In genomic region chr13:110685305-110685704, GRCh38 we compare ENCODE assay signal across 18 cellular contexts. TPM values are rescaled to one million over a fixed set of nuclear protein-coding genes. Genes with fewer than 3 reads are reported as not detected.
DNase-seq lines count a peak whose midpoint lies in the region; ATAC-seq, FAIRE-seq and TF ChIP-seq lines count a peak whose summit lies in the region.
"Had no signal": no experiment of that assay in that cellular context is flagged by ENCODE, and none has a peak within 500 bp of the region (broad histone marks: within the 10 kb centered on the region; RNA-seq: fewer than 3 reads in every experiment).

No MANE protein-coding gene starts in this region.

- ATAC-seq in activated CD8-positive, alpha-beta memory T cell treated with anti-CD3 and anti-CD28 coated beads, Interleukin-2, amount 10 ng/mL, durations not matched to agents 7 days and 5 days, result no peak
- ATAC-seq in mucosa of descending colon, result peak; percentile 82
- ATAC-seq in stimulated activated memory B cell treated with anti-CD40 and anti-IgM and Interleukin-4, amounts not matched to agents 10 μg/mL and 1 μg/mL and 100 μg/mL, for 72 hours, result no peak
- ATAC-seq in CD8-positive, alpha-beta T cell, result no peak
- ATAC-seq: K562 had no signal

- no peaks in the 10 kb centered on the region for H3K9me2 ChIP-seq in PC-9 (ENCODE audit: insufficient read depth)

- TF ChIP-seq CTCF in choroid plexus epithelial cell (conservative IDR thresholded peaks at IDR 0.05; ENCODE audit: low read depth, low read length) (no peak), mucosa of descending colon (IDR thresholded peaks at IDR 0.05) (no peak), PC-9 (conservative IDR thresholded peaks at IDR 0.05) (no peak), kidney (IDR thresholded peaks at IDR 0.05; ENCODE audit: borderline replicate concordance, extremely low read depth, insufficient read depth) (no peak)
- no peak for TF ChIP-seq CTCF in CD8-positive, alpha-beta T cell (IDR thresholded peaks at IDR 0.05)

- CTCF ChIA-PET in activated CD8-positive, alpha-beta memory T cell treated with anti-CD3 and anti-CD28 coated beads, Interleukin-2, amount 10 ng/mL, durations not matched to agents 7 days and 5 days (lab: Charles Lee), result interaction anchor here (0.5 kb wide), 1 partner anchor 71 kb away, joined by 3 read pairs; no protein-coding TSS in a partner anchor
- CTCF ChIA-PET in PC-9 (lab: Charles Lee), result no interaction called here
- CTCF ChIA-PET in CD8-positive, alpha-beta T cell (lab: Charles Lee), result no interaction called here

- no peak overlapping the region for H3K27ac Mint-ChIP-seq in activated CD8-positive, alpha-beta memory T cell treated with anti-CD3 and anti-CD28 coated beads, Interleukin-2, amount 10 ng/mL, durations not matched to agents 7 days and 5 days
- peak overlapping the region; percentile 35 for H3K27ac Mint-ChIP-seq in stimulated activated memory B cell treated with anti-CD40 and anti-IgM and Interleukin-4, amounts not matched to agents 10 μg/mL and 1 μg/mL and 100 μg/mL, for 72 hours
- no peak overlapping the region for H3K27ac Mint-ChIP-seq in CD8-positive, alpha-beta T cell

- peaks cover 20% of the 10 kb centered on the region for H3K36me3 Mint-ChIP-seq in activated CD8-positive, alpha-beta memory T cell treated with anti-CD3 and anti-CD28 coated beads, Interleukin-2, amount 10 ng/mL, durations not matched to agents 7 days and 5 days
- peaks cover 47% of the 10 kb centered on the region for H3K36me3 Mint-ChIP-seq in stimulated activated memory B cell treated with anti-CD40 and anti-IgM and Interleukin-4, amounts not matched to agents 10 μg/mL and 1 μg/mL and 100 μg/mL, for 72 hours
- peaks cover 68% of the 10 kb centered on the region for H3K36me3 Mint-ChIP-seq in CD8-positive, alpha-beta T cell

- H3K4me3 ChIP-seq in choroid plexus epithelial cell (ENCODE audit: low read depth, low read length) (no peak overlapping the region), mucosa of descending colon (no peak overlapping the region), PC-9 (no peak overlapping the region), kidney (ENCODE audit: low read length in 2 of 2) (no peak overlapping the region)
- H3K4me3 ChIP-seq in CD8-positive, alpha-beta T cell (ENCODE audit: low read depth, low read length), result no peak overlapping the region
- H3K4me3 ChIP-seq: K562, skin epidermis had no signal

- peaks cover 4% of the 10 kb centered on the region; the same call in 1 of the 2 replicates for H4K20me1 ChIP-seq in PC-9 (ENCODE audit: insufficient read depth)

- no peak overlapping the region for H3K4me3 Mint-ChIP-seq in activated CD8-positive, alpha-beta memory T cell treated with anti-CD3 and anti-CD28 coated beads, Interleukin-2, amount 10 ng/mL, durations not matched to agents 7 days and 5 days
- no peak overlapping the region for H3K4me3 Mint-ChIP-seq in stimulated activated memory B cell treated with anti-CD40 and anti-IgM and Interleukin-4, amounts not matched to agents 10 μg/mL and 1 μg/mL and 100 μg/mL, for 72 hours
- H3K4me3 Mint-ChIP-seq in CD8-positive, alpha-beta T cell, result no peak overlapping the region
- H3K4me3 Mint-ChIP-seq: immature natural killer cell had no signal

- H3K4me1 ChIP-seq in mucosa of descending colon (ENCODE audit: low read depth) (no peaks in the 10 kb centered on the region), PC-9 (replicated peaks; ENCODE audit: insufficient read depth) (no peaks in the 10 kb centered on the region), kidney (ENCODE audit: control insufficient read depth in 1 of 2, insufficient read depth in 1 of 2, low read depth in 1 of 2, low read length in 2 of 2) (peaks cover 0 to 4% of the 10 kb centered on the region in 2 donors)
- H3K4me1 ChIP-seq in CD8-positive, alpha-beta T cell (ENCODE audit: insufficient read depth, low read length), result no peaks in the 10 kb centered on the region

- H3K27me3 Mint-ChIP-seq in activated CD8-positive, alpha-beta memory T cell treated with anti-CD3 and anti-CD28 coated beads, Interleukin-2, amount 10 ng/mL, durations not matched to agents 7 days and 5 days, result no peaks in the 10 kb centered on the region
- no peaks in the 10 kb centered on the region for H3K27me3 Mint-ChIP-seq in stimulated activated memory B cell treated with anti-CD40 and anti-IgM and Interleukin-4, amounts not matched to agents 10 μg/mL and 1 μg/mL and 100 μg/mL, for 72 hours
- H3K27me3 Mint-ChIP-seq in CD8-positive, alpha-beta T cell (ENCODE audit: low read depth), result no peaks in the 10 kb centered on the region

- no peak overlapping the region for H3K4me2 ChIP-seq in PC-9

- H3K36me3 ChIP-seq in mucosa of descending colon (ENCODE audit: low read depth) (no peaks in the 10 kb centered on the region), PC-9 (ENCODE audit: low read depth) (peaks cover 18% of the 10 kb centered on the region), kidney (ENCODE audit: control insufficient read depth in 1 of 2, insufficient read depth in 2 of 2, low read length in 2 of 2) (peaks cover 8 to 12% of the 10 kb centered on the region in 2 donors)
- H3K36me3 ChIP-seq in CD8-positive, alpha-beta T cell (ENCODE audit: insufficient read depth, low read length), result peaks cover 28% of the 10 kb centered on the region

- H3K27ac ChIP-seq in PC-9 (no peak overlapping the region), kidney (ENCODE audit: low read depth in 2 of 2, low read length in 2 of 2) (no peak overlapping the region)
- no peak overlapping the region for H3K27ac ChIP-seq in CD8-positive, alpha-beta T cell (ENCODE audit: low read depth, low read length)
- H3K27ac ChIP-seq: C4-2B, neutrophil, skin epidermis had no signal

- H3F3A ChIP-seq in PC-9 (ENCODE audit: insufficient read depth, low read depth), result peaks cover 8% of the 10 kb centered on the region

- DNase-seq in activated CD8-positive, alpha-beta memory T cell treated with anti-CD3 and anti-CD28 coated beads, Interleukin-2, amount 10 ng/mL, durations not matched to agents 7 days and 5 days, result peak; percentile 7
- no peak for DNase-seq in activated CD8-positive, alpha-beta memory T cell treated with anti-CD3 and anti-CD28 coated beads for 24 hours
- DNase-seq in choroid plexus epithelial cell (ENCODE audit: low read depth) (peak; percentile 76), mucosa of descending colon (no peak), PC-9 (no peak), kidney (no peak)
- DNase-seq in CD8-positive, alpha-beta T cell, result no peak
- DNase-seq: 8988T, anterior cingulate cortex, immature natural killer cell, mammary epithelial cell, NCI-H2081, NCI-H69 had no signal

- H3K9me3 ChIP-seq in mucosa of descending colon (no peaks in the 10 kb centered on the region), PC-9 (ENCODE audit: insufficient read depth, low read depth) (no peaks in the 10 kb centered on the region), kidney (ENCODE audit: control insufficient read depth in 1 of 2, low read length in 2 of 2) (no peaks in the 10 kb centered on the region)
- H3K9me3 ChIP-seq in CD8-positive, alpha-beta T cell (ENCODE audit: low read length), result no peaks in the 10 kb centered on the region
- H3K9me3 ChIP-seq: neutrophil had no signal

- H3K79me2 ChIP-seq in PC-9 (ENCODE audit: low read depth), result no peaks in the 10 kb centered on the region

- no peaks in the 10 kb centered on the region for H3K27me3 ChIP-seq in PC-9 (ENCODE audit: insufficient read depth, low read depth)
- no peaks in the 10 kb centered on the region for H3K27me3 ChIP-seq in CD8-positive, alpha-beta T cell (ENCODE audit: insufficient read depth, low read length)
- H3K27me3 ChIP-seq: neutrophil had no signal

- intact Hi-C loops in mucosa of descending colon (cut with DNase I, micrococcal nuclease) (no loop called here), PC-9 (cut with micrococcal nuclease; ENCODE audit: unreplicated experiment) (no loop called here), kidney (cut with DNase I) (no loop called here)
- intact Hi-C loops in CD8-positive, alpha-beta T cell (cut with DNase I, micrococcal nuclease), result no loop called here

- POLR2A ChIA-PET in PC-9 (lab: Charles Lee; ENCODE audit: unreplicated experiment), result no interaction called here
- POLR2A ChIA-PET in CD8-positive, alpha-beta T cell (lab: Charles Lee), result no interaction called here

- no peak for FAIRE-seq in kidney (lab: Jason Lieb, UNC)
- FAIRE-seq: K562 had no signal

- BruUV-seq in PC-9 (replicated peaks; lab: Mats Ljungman, UMichigan), result no TSS peak

- H2AFZ ChIP-seq in PC-9, result no peak overlapping the region

- no peaks in the 10 kb centered on the region for H3K9me3 Mint-ChIP-seq in activated CD8-positive, alpha-beta memory T cell treated with anti-CD3 and anti-CD28 coated beads, Interleukin-2, amount 10 ng/mL, durations not matched to agents 7 days and 5 days (ENCODE audit: low read depth)
- H3K9me3 Mint-ChIP-seq in stimulated activated memory B cell treated with anti-CD40 and anti-IgM and Interleukin-4, amounts not matched to agents 10 μg/mL and 1 μg/mL and 100 μg/mL, for 72 hours, result no peaks in the 10 kb centered on the region
- H3K9me3 Mint-ChIP-seq in CD8-positive, alpha-beta T cell, result no peaks in the 10 kb centered on the region
- H3K9me3 Mint-ChIP-seq: immature natural killer cell had no signal

- H3K4me1 Mint-ChIP-seq in activated CD8-positive, alpha-beta memory T cell treated with anti-CD3 and anti-CD28 coated beads, Interleukin-2, amount 10 ng/mL, durations not matched to agents 7 days and 5 days, result no peaks in the 10 kb centered on the region
- H3K4me1 Mint-ChIP-seq in stimulated activated memory B cell treated with anti-CD40 and anti-IgM and Interleukin-4, amounts not matched to agents 10 μg/mL and 1 μg/mL and 100 μg/mL, for 72 hours, result peaks cover 11% of the 10 kb centered on the region
- peaks cover 3% of the 10 kb centered on the region for H3K4me1 Mint-ChIP-seq in CD8-positive, alpha-beta T cell (ENCODE audit: low read depth)

- H3K9ac ChIP-seq in kidney (ENCODE audit: low read length in 2 of 2), result no peak overlapping the region

RNA-seq across cellular contexts. Expression of gene CARS2, which starts 20.6 kb away (rescaled TPM):
- total RNA-seq in activated CD8-positive, alpha-beta memory T cell treated with anti-CD3 and anti-CD28 coated beads, Interleukin-2, amount 10 ng/mL, durations not matched to agents 7 days and 5 days, result 10 to 100 TPM; 72.0 to 75.9 TPM
- 10 to 100 TPM; 39.8 to 71.4 (median 56.4) TPM for total RNA-seq in mucosa of descending colon
- 57.1 and 67.0 TPM in 2 replicates for total RNA-seq in PC-9 (2021)
- 10 to 100 TPM; 48.2 to 48.8 TPM for total RNA-seq in CD8-positive, alpha-beta T cell
- 57.9 TPM for total RNA-seq in kidney
- polyA plus RNA-seq in kidney (ENCODE audit: insufficient read depth, low read depth, low replicate concordance), result 57.1 TPM

RNA-seq across cellular contexts. Expression of gene ING1, which starts 28.2 kb away (rescaled TPM):
- 10 to 100 TPM; 15.3 to 21.6 TPM for total RNA-seq in activated CD8-positive, alpha-beta memory T cell treated with anti-CD3 and anti-CD28 coated beads, Interleukin-2, amount 10 ng/mL, durations not matched to agents 7 days and 5 days
- total RNA-seq in mucosa of descending colon (10 to 100 TPM; 11.8 to 18.0 (median 13.8) TPM), PC-9 (2021) (21.2 and 23.1 TPM in 2 replicates), kidney (12.4 TPM)
- 10 to 100 TPM; 14.9 to 15.6 TPM for total RNA-seq in CD8-positive, alpha-beta T cell
- 7.8 TPM for polyA plus RNA-seq in kidney (ENCODE audit: insufficient read depth, low read depth, low replicate concordance)

Comparison
In these comparisons a context has a peak if more than half of its experiments do, and no peak if none do; other contexts are left out.
1. DNase-seq: peak in activated CD8-positive, alpha-beta memory T cell treated with anti-CD3 and anti-CD28 coated beads, Interleukin-2, amount 10 ng/mL, durations not matched to agents 7 days and 5 days (single experiment) and choroid plexus epithelial cell (single experiment); none in activated CD8-positive, alpha-beta memory T cell treated with anti-CD3 and anti-CD28 coated beads for 24 hours (single experiment), mucosa of descending colon (0 of 3), PC-9 (0 of 2), CD8-positive, alpha-beta T cell (0 of 7) and kidney (single experiment).